ENCODE assay signal across 19 cellular contexts in the genomic region with DNA sequence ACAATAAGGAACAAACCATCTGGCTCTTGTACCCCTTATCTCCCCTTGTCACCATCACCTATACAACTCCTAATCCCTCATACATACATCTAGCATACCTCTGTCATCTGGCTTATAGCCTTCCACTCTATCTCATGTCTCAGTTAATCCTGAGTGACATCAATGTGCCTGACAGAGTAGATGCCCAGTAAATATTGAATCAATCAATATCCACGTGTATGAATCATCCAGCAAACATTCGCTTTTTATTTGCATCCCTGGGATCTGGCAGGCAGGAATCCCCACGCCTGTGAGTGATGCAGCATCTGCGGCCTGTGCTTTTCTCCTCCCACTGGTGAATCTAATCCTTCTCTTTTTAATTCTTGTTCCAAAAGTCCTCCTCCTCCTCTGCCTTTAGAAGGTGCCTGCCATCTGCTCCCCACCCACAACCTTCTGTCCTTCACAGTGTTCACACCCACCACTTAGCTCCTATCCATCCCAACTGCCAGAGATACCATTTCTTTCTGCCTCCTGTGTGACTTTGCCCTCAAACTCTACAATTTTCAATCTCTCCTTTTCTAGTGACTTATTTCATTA. TPM values are rescaled to one million over a fixed set of nuclear protein-coding genes. Genes with fewer than 3 reads are reported as not detected.
DNase-seq lines count a peak whose midpoint lies in the region; ATAC-seq and TF ChIP-seq lines count a peak whose summit lies in the region.
"Had no signal": no experiment of that assay in that cellular context is flagged by ENCODE, and none has a peak within 500 bp of the region (broad histone marks: within the 10 kb centered on the region; RNA-seq: fewer than 3 reads in every experiment).

No MANE protein-coding gene starts in this region.

- POLR2A ChIA-PET in HEK293 (lab: Yijun Ruan, JAX): no interaction called here
- POLR2A ChIA-PET in GM10248 (lab: Yijun Ruan, JAX): no interaction called here

- no peaks in the 10 kb centered on the region for H3K36me3 ChIP-seq in HEK293 (ENCODE audit: control insufficient read depth in 2 of 2, insufficient read depth in 1 of 2, low read length in 2 of 2)
- H3K36me3 ChIP-seq: Peyer's patch, SJSA1 had no signal

- TF ChIP-seq CTCF in HEK293 (tag by site-specific recombination; IDR thresholded peaks at IDR 0.05) (no peak), GM10248 (IDR thresholded peaks at IDR 0.05; ENCODE audit: control extremely low read depth, extremely low read depth, low read depth, missing control alignments) (no peak)

- no peaks in the 10 kb centered on the region for H3K9me3 ChIP-seq in HEK293 (ENCODE audit: control insufficient read depth, insufficient read depth, low read depth, low read length)
- H3K9me3 ChIP-seq: Peyer's patch had no signal

- DNase-seq in amygdala (lab: John Stamatoyannopoulos, UW) (peak in 34 of 56 donors; percentile 1 to 77 (median 24)), inferior parietal cortex (ENCODE audit: extremely low spot score) (peak; percentile 54), sciatic nerve (ENCODE audit: low spot score) (no peak), GM10248 (ENCODE audit: extremely low spot score) (no peak)
- DNase-seq: ACHN, GF-D8, H9, NCI-H1417, NCI-H187, NCI-H2107, NCI-H226, NCI-H526, Peyer's patch had no signal

- H3K4me1 ChIP-seq in HEK293 (ENCODE audit: control insufficient read depth, insufficient read depth, low read length): no peaks in the 10 kb centered on the region
- H3K4me1 ChIP-seq: Peyer's patch, SJSA1 had no signal

- intact Hi-C loops in sciatic nerve (cut with DNase I): no loop called here

- H3K4me3 ChIP-seq in HEK293 (ENCODE audit: low read depth, low read length): no peak overlapping the region
- H3K4me3 ChIP-seq: GM12878, Peyer's patch, SJSA1 had no signal

- no peak overlapping the region for H3K27ac ChIP-seq in HEK293 (ENCODE audit: extremely low read depth, low read depth, low read length)
- peak overlapping the region; percentile 17 for H3K27ac ChIP-seq in temporal lobe (ENCODE audit: low read depth, low read length)
- H3K27ac ChIP-seq: C4-2B, Peyer's patch, SJSA1 had no signal

- CTCF ChIA-PET in HEK293 (lab: Yijun Ruan, JAX): interaction anchor here (0.6 kb wide), 1 partner anchor 117 kb away, joined by 3 read pairs; no protein-coding TSS in a partner anchor
- CTCF ChIA-PET in GM10248 (lab: Yijun Ruan, JAX): interaction anchor here (0.7 kb wide), 1 partner anchor 27 kb away, joined by 3 read pairs; no protein-coding TSS in a partner anchor

- ATAC-seq in sciatic nerve: no peak
- no peak for ATAC-seq in HG03280 (IDR thresholded peaks at IDR 0.05; ENCODE audit: unreplicated experiment)
- ATAC-seq: GM12878 had no signal

TF ChIP-seq in HEK293, 187 proteins besides CTCF, POLR2A, EP300 and RAD21:
- TF ChIP-seq ZNF292 (tag by site-specific recombination; IDR thresholded peaks at IDR 0.05; ENCODE audit: borderline replicate concordance, low read depth): no peak
- TF ChIP-seq ZFHX2 (tag by site-specific recombination; conservative IDR thresholded peaks at IDR 0.05): peak; percentile 62
- peak; percentile 92 for TF ChIP-seq EGR2 (tag by site-specific recombination; IDR thresholded peaks at IDR 0.05; ENCODE audit: low read depth)

RNA-seq across cellular contexts. Expression of a gene that starts 37.6 kb away (rescaled TPM):
- 2.5 TPM for total RNA-seq in temporal lobe
- total RNA-seq in sciatic nerve: 7.1 TPM

RNA-seq across cellular contexts. Expression of a gene that starts 46.8 kb away (rescaled TPM):
- total RNA-seq in temporal lobe (22.9 TPM), sciatic nerve (10.6 TPM)

Comparison
In these comparisons a context has a peak if more than half of its experiments do, and no peak if none do; other contexts are left out.
1. DNase-seq: peak in amygdala (34 of 56) and inferior parietal cortex (single experiment); none in sciatic nerve (single experiment) and GM10248 (single experiment).